ENCODE assay signal across 18 cellular contexts in genomic region chr12:1499351-1499750, GRCh38.
"Had no signal": no experiment of that assay in that cellular context is flagged by ENCODE, and none has a peak within 500 bp of the region (broad histone marks: within the 10 kb centered on the region; RNA-seq: fewer than 3 reads in every experiment).

No MANE protein-coding gene starts in this region.

- FAIRE-seq: pancreas had no signal

- H3K4me3 Mint-ChIP-seq: activated CD4-positive, alpha-beta T cell treated with anti-CD3 and anti-CD28 coated beads, Interleukin-2, amount 10 ng/mL, durations not matched to agents 7 days and 5 days; activated naive CD4-positive, alpha-beta T cell treated with anti-CD3 and anti-CD28 coated beads, Interleukin-2, amount 50 U/mL, for 24 hours had no signal

- H3K9me3 ChIP-seq: heart right ventricle, left ventricle myocardium inferior, pancreas, uterus had no signal

- H3K27me3 ChIP-seq: brain microvascular endothelial cell, dorsolateral prefrontal cortex, heart right ventricle, pancreas, uterus had no signal

- H3K27ac ChIP-seq: brain microvascular endothelial cell, dorsolateral prefrontal cortex, heart right ventricle, left ventricle myocardium inferior, pancreas, uterus had no signal

- H3K4me3 ChIP-seq: dorsolateral prefrontal cortex, heart right ventricle, left ventricle myocardium inferior, pancreas, uterus had no signal

- H3K27ac Mint-ChIP-seq: activated CD4-positive, alpha-beta T cell treated with anti-CD3 and anti-CD28 coated beads, Interleukin-2, amount 10 ng/mL, durations not matched to agents 7 days and 5 days; activated naive CD4-positive, alpha-beta T cell treated with anti-CD3 and anti-CD28 coated beads, Interleukin-2, amount 50 U/mL, for 24 hours; activated T-helper 2 cell treated with anti-CD3 and anti-CD28 coated beads, Interferon-gamma antibody, Interleukin-2, Interleukin-4, amounts not matched to agents 10 μg/mL and 5 μg/mL and 100 μg/mL, durations not matched to agents 14 hours and 24 hours and 36 hours had no signal

- H3K9me3 Mint-ChIP-seq: activated CD4-positive, alpha-beta T cell treated with anti-CD3 and anti-CD28 coated beads, Interleukin-2, amount 10 ng/mL, durations not matched to agents 7 days and 5 days; activated naive CD4-positive, alpha-beta T cell treated with anti-CD3 and anti-CD28 coated beads, Interleukin-2, amount 50 U/mL, for 24 hours; activated T-helper 2 cell treated with anti-CD3 and anti-CD28 coated beads, Interferon-gamma antibody, Interleukin-2, Interleukin-4, amounts not matched to agents 10 μg/mL and 5 μg/mL and 100 μg/mL, durations not matched to agents 14 hours and 24 hours and 36 hours had no signal

- DNase-seq: activated CD4-positive, alpha-beta T cell treated with anti-CD3 and anti-CD28 coated beads, Interleukin-2, amount 10 ng/mL, durations not matched to agents 7 days and 5 days; activated CD4-positive, CD25-positive, alpha-beta regulatory T cell; activated T-cell treated with anti-CD3 and anti-CD28 coated beads for 4 hours; amniotic stem cell; brain microvascular endothelial cell; cerebellar nuclear complex; dorsolateral prefrontal cortex; heart right ventricle; islet precursor cell; left ventricle myocardium inferior; mesendoderm; pancreas; stimulated activated CD4-positive, alpha-beta T cell treated with anti-CD3 and anti-CD28 coated beads, Interleukin-15, amount 100 ng/mL, for 24 hours; stimulated activated CD4-positive, alpha-beta T cell treated with anti-CD3 and anti-CD28 coated beads, Interleukin-4, amount 100 ng/mL, for 24 hours; T1000; uterus had no signal

- H3K36me3 ChIP-seq: brain microvascular endothelial cell, left ventricle myocardium inferior, pancreas, uterus had no signal

- ATAC-seq: pancreas had no signal
